ENCODE assay signal across 11 cellular contexts in the genomic region with DNA sequence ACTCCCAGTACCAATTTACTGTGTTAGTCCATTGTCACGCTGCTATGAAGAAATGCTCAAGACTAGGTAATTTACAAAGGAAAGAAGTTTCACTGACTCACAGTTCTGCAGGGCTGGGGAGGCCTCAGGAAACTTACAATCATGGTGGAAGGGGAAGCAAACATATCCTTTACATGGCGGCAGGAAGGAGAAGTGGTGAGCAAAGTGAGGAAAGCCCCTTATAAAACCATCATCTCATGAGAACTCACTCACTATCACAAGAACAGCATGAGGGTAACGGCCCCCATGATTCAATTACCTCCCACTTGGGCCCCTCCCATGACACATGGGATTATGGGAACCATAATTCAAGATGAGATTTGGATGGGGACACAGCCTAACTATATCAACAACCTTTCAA.
"Had no signal": no experiment of that assay in that cellular context is flagged by ENCODE, and none has a peak within 500 bp of the region (broad histone marks: within the 10 kb centered on the region; RNA-seq: fewer than 3 reads in every experiment).

No MANE protein-coding gene starts in this region.

- H3K27ac ChIP-seq: brain microvascular endothelial cell, hepatocyte, left ventricle myocardium inferior, suprapubic skin had no signal

- DNase-seq: activated CD4-positive, alpha-beta memory T cell treated with anti-CD3 and anti-CD28 coated beads, Interleukin-2, amount 10 ng/mL, durations not matched to agents 7 days and 5 days; brain microvascular endothelial cell; erythroblast; kidney; left ventricle myocardium inferior; mesendoderm; posterior cingulate gyrus had no signal

- H3K27me3 Mint-ChIP-seq: activated CD4-positive, alpha-beta memory T cell treated with anti-CD3 and anti-CD28 coated beads, Interleukin-2, amount 10 ng/mL, durations not matched to agents 7 days and 5 days; type B pancreatic cell had no signal

- H3K27ac Mint-ChIP-seq: activated CD4-positive, alpha-beta memory T cell treated with anti-CD3 and anti-CD28 coated beads, Interleukin-2, amount 10 ng/mL, durations not matched to agents 7 days and 5 days; type B pancreatic cell had no signal

- H3K27me3 ChIP-seq: brain microvascular endothelial cell, hepatocyte, suprapubic skin had no signal

- H3K4me3 Mint-ChIP-seq: activated CD4-positive, alpha-beta memory T cell treated with anti-CD3 and anti-CD28 coated beads, Interleukin-2, amount 10 ng/mL, durations not matched to agents 7 days and 5 days; type B pancreatic cell had no signal

- H3K4me1 Mint-ChIP-seq: activated CD4-positive, alpha-beta memory T cell treated with anti-CD3 and anti-CD28 coated beads, Interleukin-2, amount 10 ng/mL, durations not matched to agents 7 days and 5 days had no signal

- H3K4me3 ChIP-seq: hepatocyte, left ventricle myocardium inferior, suprapubic skin had no signal

- H3K9me3 Mint-ChIP-seq: activated CD4-positive, alpha-beta memory T cell treated with anti-CD3 and anti-CD28 coated beads, Interleukin-2, amount 10 ng/mL, durations not matched to agents 7 days and 5 days; activated naive CD4-positive, alpha-beta T cell treated with anti-CD3 and anti-CD28 coated beads, Interleukin-2, amount 50 U/mL, for 72 hours had no signal
